In the genomic region with DNA sequence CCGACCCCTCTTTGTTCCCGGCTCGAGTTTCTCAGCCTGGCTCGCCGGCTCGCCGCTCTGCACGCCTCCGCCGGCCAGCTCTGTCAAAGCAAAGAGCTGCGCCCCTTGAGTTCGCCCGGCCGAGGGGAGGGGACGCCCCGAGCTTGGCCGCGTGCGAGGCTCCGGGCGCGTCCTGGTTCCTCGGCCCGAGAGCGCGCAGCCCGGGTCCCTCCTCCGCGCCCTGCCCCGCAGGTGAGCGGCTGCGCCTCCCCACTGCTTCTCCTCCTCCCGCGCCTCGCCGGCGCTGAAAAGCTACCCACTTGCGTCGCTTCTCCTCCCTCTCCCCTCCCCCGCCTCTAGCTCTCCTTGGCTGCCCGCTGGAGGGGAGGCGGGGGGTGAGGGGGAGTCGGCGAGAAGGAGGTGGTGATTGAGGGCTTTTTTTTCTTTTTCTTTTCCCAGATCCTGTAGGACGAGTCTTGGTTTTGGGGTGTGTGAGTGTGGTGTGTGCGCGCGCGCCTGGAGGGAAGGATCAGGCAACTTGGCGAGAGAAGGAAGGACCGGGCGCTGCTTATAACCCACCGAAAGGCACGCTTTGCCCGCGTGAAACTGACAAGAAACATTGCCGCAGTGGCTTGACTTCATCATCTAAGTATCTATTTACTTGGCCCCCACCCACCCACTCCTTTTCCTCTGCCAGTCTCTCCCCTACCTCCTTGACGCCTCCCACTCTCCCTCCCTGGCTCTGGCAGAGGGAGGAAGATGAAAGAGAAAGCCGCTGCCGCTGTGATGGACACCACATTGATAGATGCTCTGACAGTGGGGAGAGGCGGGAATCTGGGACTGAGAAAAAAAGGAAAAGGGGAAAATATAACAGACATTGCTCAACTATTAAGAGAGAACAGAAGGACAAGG, we compare ENCODE assay signal across 8 cellular contexts. TPM values are rescaled to one million over a fixed set of nuclear protein-coding genes. Genes with fewer than 3 reads are reported as not detected.
DNase-seq lines count a peak whose midpoint lies in the region; ATAC-seq and TF ChIP-seq lines count a peak whose summit lies in the region.

Gene LEF1 (minus strand): TSS at position 261 of the 891 bp plus-strand sequence. CDS start 1,165 bp downstream, outside the sequence.

- peaks cover 8% of the 10 kb centered on the region for H3K27me3 ChIP-seq in CD4-positive, CD25-positive, alpha-beta regulatory T cell (ENCODE audit: control insufficient read depth, insufficient read depth, low read length)
- peaks cover 77% of the 10 kb centered on the region for H3K27me3 ChIP-seq in lower lobe of right lung (ENCODE audit: low read depth)

- peak within 1 kb of the TSS; percentile 95 for H3K4me3 ChIP-seq in CD4-positive, CD25-positive, alpha-beta regulatory T cell (ENCODE audit: low read depth, low read length)
- H3K4me3 ChIP-seq in lower lobe of right lung: peak within 1 kb of the TSS; percentile 65

- H3K36me3 ChIP-seq in CD4-positive, CD25-positive, alpha-beta regulatory T cell (ENCODE audit: control insufficient read depth, insufficient read depth, low read length): peaks cover 6% of the 10 kb centered on the region
- no peaks in the 10 kb centered on the region for H3K36me3 ChIP-seq in lower lobe of right lung

- peak; percentile 33 for ATAC-seq in CD4-positive, CD25-positive, alpha-beta regulatory T cell (ENCODE audit: low read depth in 2 of 2)
- peak; percentile 42 for ATAC-seq in GM21515 (IDR thresholded peaks at IDR 0.05; ENCODE audit: unreplicated experiment)
- peak; percentile 32 for ATAC-seq in activated B cell treated with CpG ODN at 0.5 μM for 24 hours (ENCODE audit: low read depth)
- ATAC-seq in lower lobe of right lung: peak; percentile 34 to 51

- no peaks in the 10 kb centered on the region for H3K9me3 ChIP-seq in CD4-positive, CD25-positive, alpha-beta regulatory T cell (ENCODE audit: control insufficient read depth in 2 of 2, low read length in 2 of 2)
- no peaks in the 10 kb centered on the region for H3K9me3 ChIP-seq in lower lobe of right lung

- peak; percentile 62 to 80 (median 70) for DNase-seq in CD4-positive, CD25-positive, alpha-beta regulatory T cell
- DNase-seq in LoVo (ENCODE audit: low spot score): peak; percentile 78
- no peak for DNase-seq in activated B cell treated with CpG ODN at 0.5 μM for 24 hours
- DNase-seq in lower lobe of right lung: no peak
- DNase-seq in stimulated activated CD8-positive, alpha-beta memory T cell treated with anti-CD3 and anti-CD28 coated beads, Interleukin-2, amount 100 ng/mL, for 48 hours (ENCODE audit: low read depth in 2 of 2): peak; percentile 51 to 57
- no peak for DNase-seq in HCEC 1CT

- POLR2A ChIA-PET in activated B cell treated with CpG ODN at 0.5 μM for 24 hours (lab: Charles Lee): no interaction called here

- H3K36me3 Mint-ChIP-seq in CD4-positive, CD25-positive, alpha-beta regulatory T cell: peaks cover 21% of the 10 kb centered on the region
- no peaks in the 10 kb centered on the region for H3K36me3 Mint-ChIP-seq in activated B cell treated with CpG ODN at 0.5 μM for 24 hours (ENCODE audit: low read depth)

- peaks cover 45% of the 10 kb centered on the region for H3K27me3 Mint-ChIP-seq in CD4-positive, CD25-positive, alpha-beta regulatory T cell
- peaks cover 61% of the 10 kb centered on the region for H3K27me3 Mint-ChIP-seq in activated B cell treated with CpG ODN at 0.5 μM for 24 hours

- peak within 1 kb of the TSS; percentile 74 for H3K27ac ChIP-seq in CD4-positive, CD25-positive, alpha-beta regulatory T cell (ENCODE audit: insufficient read depth, low read length, poor library complexity, severe bottlenecking)
- H3K27ac ChIP-seq in cingulate gyrus (ENCODE audit: low read depth, low read length): peak within 1 kb of the TSS; percentile 10
- peak within 1 kb of the TSS; percentile 18 for H3K27ac ChIP-seq in lower lobe of right lung

- peak within 1 kb of the TSS; percentile 92 to 99 (median 93) for H3K27ac Mint-ChIP-seq in CD4-positive, CD25-positive, alpha-beta regulatory T cell
- H3K27ac Mint-ChIP-seq in activated B cell treated with CpG ODN at 0.5 μM for 24 hours: no peak within 1 kb of the TSS

- peaks cover 18 to 39% (median 33%) of the 10 kb centered on the region in 4 donors for H3K4me1 Mint-ChIP-seq in CD4-positive, CD25-positive, alpha-beta regulatory T cell
- peaks cover 64% of the 10 kb centered on the region for H3K4me1 Mint-ChIP-seq in activated B cell treated with CpG ODN at 0.5 μM for 24 hours

- peaks cover 65% of the 10 kb centered on the region for H3K4me1 ChIP-seq in CD4-positive, CD25-positive, alpha-beta regulatory T cell (ENCODE audit: control insufficient read depth, insufficient read depth, low read length, poor library complexity, severe bottlenecking)
- peaks cover 47% of the 10 kb centered on the region for H3K4me1 ChIP-seq in lower lobe of right lung

- TF ChIP-seq CTCF in activated B cell treated with CpG ODN at 0.5 μM for 24 hours (IDR thresholded peaks at IDR 0.05): no peak
- no peak for TF ChIP-seq CTCF in lower lobe of right lung (IDR thresholded peaks at IDR 0.05)

- intact Hi-C loops in activated B cell treated with CpG ODN at 0.5 μM for 24 hours (cut with micrococcal nuclease) (loop anchor here (5.0 to 10.0 kb wide), 3 partner anchors 52 to 444 kb away; partner anchors contain the start of genes CYP2U1 and PAPSS1), lower lobe of right lung (cut with DNase I) (no loop called here)

- peak within 1 kb of the TSS; percentile 96 to 100 (median 98) for H3K4me3 Mint-ChIP-seq in CD4-positive, CD25-positive, alpha-beta regulatory T cell
- H3K4me3 Mint-ChIP-seq in activated B cell treated with CpG ODN at 0.5 μM for 24 hours: peak within 1 kb of the TSS; percentile 85

- CTCF ChIA-PET in activated B cell treated with CpG ODN at 0.5 μM for 24 hours (lab: Charles Lee): interaction anchor here (0.6 kb wide), 1 partner anchor 403 kb away, joined by 3 read pairs; no protein-coding TSS in a partner anchor

- peaks cover 0 to 6% (median 0%) of the 10 kb centered on the region in 7 donors for H3K9me3 Mint-ChIP-seq in CD4-positive, CD25-positive, alpha-beta regulatory T cell
- H3K9me3 Mint-ChIP-seq in activated B cell treated with CpG ODN at 0.5 μM for 24 hours: no peaks in the 10 kb centered on the region

RNA-seq across cellular contexts. Expression of gene LEF1, which starts in this region (rescaled TPM):
- 469 TPM for total RNA-seq in CD4-positive, CD25-positive, alpha-beta regulatory T cell
- 100 to 1,000 TPM; 465 to 627 (median 565) TPM for polyA plus RNA-seq in CD4-positive, CD25-positive, alpha-beta regulatory T cell
- total RNA-seq in activated B cell treated with CpG ODN at 0.5 μM for 24 hours (1.1 and 1.6 TPM in 2 replicates), lower lobe of right lung (4.3 TPM)

Comparison
In these comparisons a context has a peak if more than half of its experiments do, and no peak if none do; other contexts are left out.
1. RNA of gene LEF1 (total RNA-seq): 469 TPM in CD4-positive, CD25-positive, alpha-beta regulatory T cell (single experiment); 4.3 TPM in lower lobe of right lung (single experiment) and 1.1 to 1.6 TPM in activated B cell treated with CpG ODN at 0.5 μM for 24 hours; every median in the first group is over 10 times any median in the second.
2. DNase-seq: peak in CD4-positive, CD25-positive, alpha-beta regulatory T cell (3 of 3), LoVo (single experiment) and stimulated activated CD8-positive, alpha-beta memory T cell treated with anti-CD3 and anti-CD28 coated beads, Interleukin-2, amount 100 ng/mL, for 48 hours (2 of 2); none in activated B cell treated with CpG ODN at 0.5 μM for 24 hours (single experiment), lower lobe of right lung (single experiment) and HCEC 1CT (single experiment).
3. H3K27ac ChIP-seq: peak in every context shown above with its lines; median percentile 74 in CD4-positive, CD25-positive, alpha-beta regulatory T cell; 18 in lower lobe of right lung; 10 in cingulate gyrus.
4. Peak in every context shown above with its lines, with median percentiles within 50 percentile points of each other: ATAC-seq.